Comparison of ENCODE assay signal across 23 cellular contexts in genomic region chr9:133003671-133004090, GRCh38. TPM values are rescaled to one million over a fixed set of nuclear protein-coding genes. Genes with fewer than 3 reads are reported as not detected.
DNase-seq lines count a peak whose midpoint lies in the region; ATAC-seq and TF ChIP-seq lines count a peak whose summit lies in the region.
"Had no signal": no experiment of that assay in that cellular context is flagged by ENCODE, and none has a peak within 500 bp of the region (broad histone marks: within the 10 kb centered on the region; RNA-seq: fewer than 3 reads in every experiment).

No MANE protein-coding gene starts in this region.

- ATAC-seq in GM19023 (IDR thresholded peaks at IDR 0.05; ENCODE audit: unreplicated experiment), result no peak
- ATAC-seq: A549 had no signal

- H3K27me3 ChIP-seq in BLaER1 (no peaks in the 10 kb centered on the region), HL-60 (ENCODE audit: insufficient read depth, poor library complexity, severe bottlenecking) (no peaks in the 10 kb centered on the region), WERI-Rb-1 (ENCODE audit: insufficient read depth, low read depth, severe bottlenecking) (peaks cover 17% of the 10 kb centered on the region)
- H3K27me3 ChIP-seq: right lobe of liver, uterus had no signal

- peak overlapping the region; percentile 62 for H3K9ac ChIP-seq in BLaER1

- peak overlapping the region; percentile 96 for H3K4me2 ChIP-seq in BLaER1
- H3K4me2 ChIP-seq: A549 had no signal

- peak overlapping the region; percentile 45 for H3K4me3 ChIP-seq in BLaER1
- no peak overlapping the region for H3K4me3 ChIP-seq in HL-60 (replicated peaks; ENCODE audit: insufficient read depth, low read length)
- H3K4me3 ChIP-seq in WERI-Rb-1 (ENCODE audit: low read depth, low read length), result no peak overlapping the region
- H3K4me3 ChIP-seq: A549, dorsolateral prefrontal cortex, HAP-1, right lobe of liver, uterus had no signal

- H3K36me3 Mint-ChIP-seq in MCF 10A (ENCODE audit: insufficient read depth, unreplicated experiment), result no peaks in the 10 kb centered on the region

- peak overlapping the region; percentile 73 for H3K27ac ChIP-seq in BLaER1
- peak overlapping the region; percentile 45 for H3K27ac ChIP-seq in HL-60 (replicated peaks)
- no peak overlapping the region for H3K27ac ChIP-seq in WERI-Rb-1
- H3K27ac ChIP-seq: A549, dorsolateral prefrontal cortex, epithelial cell of prostate, right lobe of liver, uterus had no signal

- POLR2A ChIA-PET in MCF 10A (lab: Yijun Ruan, JAX), result interaction anchor here (2.0 kb wide), 1 partner anchor 27 kb away, joined by 10 read pairs; the partner anchor contains the start of gene GTF3C5

- DNase-seq in HL-60 (ENCODE audit: low read depth in 1 of 2, low spot score in 1 of 2) (peak in 1 of 2 experiments; percentile 32), WERI-Rb-1 (peak; percentile 4), iPS-NIHi7 (ENCODE audit: extremely low spot score) (peak; percentile 53), NCI-H774 (lab: John Stamatoyannopoulos, UW) (no peak), NCI-H2196 (lab: John Stamatoyannopoulos, UW; ENCODE audit: unreplicated experiment) (no peak), MCF 10A (ENCODE audit: unreplicated experiment) (no peak)
- DNase-seq: activated gamma-delta T cell; MM.1S; NCI-H1694 treated with DMSO at 0.1 percent for 48 hours; NCI-H748 treated with DMSO at 0.1 percent for 48 hours; right lobe of liver; Right ventricle myocardium superior; stimulated activated CD4-positive, alpha-beta T cell treated with anti-CD3 and anti-CD28 coated beads, Interleukin-15, amount 100 ng/mL, for 24 hours; uterus had no signal

- CTCF ChIA-PET in MCF 10A (lab: Yijun Ruan, JAX), result interaction anchor here (0.6 to 4.4 kb wide), 2 partner anchors 19 to 587 kb away, joined by 3 to 37 read pairs; no protein-coding TSS in a partner anchor

- intact Hi-C loops in MCF 10A (cut with micrococcal nuclease), result no loop called here

- no peak for TF ChIP-seq CTCF in HL-60 (IDR thresholded peaks at IDR 0.05; ENCODE audit: insufficient read depth, low read length)
- TF ChIP-seq CTCF in WERI-Rb-1 (IDR thresholded peaks at IDR 0.05; ENCODE audit: low read depth, low read length), result no peak
- TF ChIP-seq CTCF in MCF 10A (IDR thresholded peaks at IDR 0.05; ENCODE audit: unreplicated experiment), result no peak

- H3K4me1 Mint-ChIP-seq in MCF 10A (ENCODE audit: insufficient read depth, unreplicated experiment), result peaks cover 9% of the 10 kb centered on the region

- no peak overlapping the region for H3K27ac Mint-ChIP-seq in MCF 10A (ENCODE audit: low read depth, unreplicated experiment)

- peaks cover 8% of the 10 kb centered on the region for H3K9me3 Mint-ChIP-seq in MCF 10A (ENCODE audit: unreplicated experiment)

- H4K20me1 ChIP-seq in BLaER1, result no peaks in the 10 kb centered on the region

- H3K4me3 Mint-ChIP-seq in MCF 10A (ENCODE audit: unreplicated experiment), result no peak overlapping the region

- BruUV-seq in MCF 10A (replicated peaks; lab: Mats Ljungman, UMichigan), result no TSS peak

- H3K36me3 ChIP-seq in BLaER1 (no peaks in the 10 kb centered on the region), WERI-Rb-1 (no peaks in the 10 kb centered on the region)
- H3K36me3 ChIP-seq: HAP-1, right lobe of liver, uterus had no signal

- peaks cover 36% of the 10 kb centered on the region for H3K27me3 Mint-ChIP-seq in MCF 10A (ENCODE audit: insufficient read depth, unreplicated experiment)

- peaks cover 69% of the 10 kb centered on the region for H3K4me1 ChIP-seq in BLaER1
- H3K4me1 ChIP-seq: A549, right lobe of liver, uterus had no signal

- H3K9me3 ChIP-seq in BLaER1 (peaks cover 9% of the 10 kb centered on the region; the same call in 1 of the 2 replicates), WERI-Rb-1 (ENCODE audit: severe bottlenecking) (peaks cover 10% of the 10 kb centered on the region)
- H3K9me3 ChIP-seq: A549, HAP-1, right lobe of liver, uterus had no signal

RNA-seq across cellular contexts. Expression of gene GFI1B, which starts 25.2 kb away (rescaled TPM):
- not detected in 2 replicates for total RNA-seq in MCF 10A (2022)
- total RNA-seq: lung microvascular endothelial cell; osteoblast; Right ventricle myocardium superior; T-helper 1 cell treated with Interleukin-12 subunit alpha and Interleukin-12 subunit beta and Interleukin-4 antibody, amounts not matched to agents 30 ng/mL and 1 ng/mL, for 36 hours had no signal

RNA-seq across cellular contexts. Expression of gene GTF3C5, which starts 27.1 kb away (rescaled TPM):
- total RNA-seq in MCF 10A (2022), result 53.9 and 55.4 TPM in 2 replicates

RNA-seq across cellular contexts. Expression of gene CEL, which starts 58.1 kb away (rescaled TPM):
- 1.4 and 1.9 TPM in 2 replicates for total RNA-seq in MCF 10A (2022)
- total RNA-seq: osteoblast had no signal

RNA-seq across cellular contexts. Expression of gene TSC1, which starts 59.3 kb away (rescaled TPM):
- 36.6 and 48.5 TPM in 2 replicates for total RNA-seq in MCF 10A (2022)

Comparison
In these comparisons a context has a peak if more than half of its experiments do, and no peak if none do; other contexts are left out.
1. DNase-seq: peak in WERI-Rb-1 (single experiment) and iPS-NIHi7 (single experiment); none in NCI-H774 (single experiment), NCI-H2196 (single experiment) and MCF 10A (single experiment).